In genomic region chr19:27815985-27816384, GRCh38 we compare ENCODE assay signal across 28 cellular contexts.
"Had no signal": no experiment of that assay in that cellular context is flagged by ENCODE, and none has a peak within 500 bp of the region (broad histone marks: within the 10 kb centered on the region; RNA-seq: fewer than 3 reads in every experiment).

No MANE protein-coding gene starts in this region.

- H3K9me3 ChIP-seq: colonic mucosa, esophagus muscularis mucosa, esophagus squamous epithelium, gastrocnemius medialis, gastroesophageal sphincter had no signal

- H3K36me3 ChIP-seq: colonic mucosa, esophagus muscularis mucosa, esophagus squamous epithelium, gastrocnemius medialis, gastroesophageal sphincter, heart left ventricle, heart right ventricle had no signal

- FAIRE-seq: colon, endometrium, endothelial cell of umbilical vein, frontal cortex had no signal

- ATAC-seq: effector memory CD8-positive, alpha-beta T cell; esophagus mucosa; foreskin keratinocyte; gastrocnemius medialis; gastroesophageal sphincter; heart left ventricle; heart right ventricle had no signal

- H3K27ac ChIP-seq: colonic mucosa, coronary artery, dorsolateral prefrontal cortex, epithelial cell of prostate, esophagus muscularis mucosa, esophagus squamous epithelium, foreskin keratinocyte, gastrocnemius medialis, gastroesophageal sphincter, heart left ventricle, heart right ventricle had no signal

- H3K4me1 ChIP-seq: colonic mucosa, esophagus muscularis mucosa, esophagus squamous epithelium, gastrocnemius medialis, gastroesophageal sphincter, heart left ventricle, heart right ventricle had no signal

- H3K27me3 ChIP-seq: colonic mucosa, dorsolateral prefrontal cortex, esophagus muscularis mucosa, esophagus squamous epithelium, foreskin keratinocyte, gastrocnemius medialis, gastroesophageal sphincter, heart left ventricle, heart right ventricle had no signal

- DNase-seq: colonic mucosa; cortex of kidney; dermis blood vessel endothelial cell; dorsolateral prefrontal cortex; effector CD4-positive, alpha-beta T cell; effector CD8-positive, alpha-beta T cell; effector memory CD4-positive, alpha-beta T cell; effector memory CD8-positive, alpha-beta T cell; endodermal cell; erythroblast; esophagus squamous epithelium; foreskin fibroblast; foreskin keratinocyte; foreskin melanocyte; gastrocnemius medialis; glutamatergic neuron; head of caudate nucleus; heart left ventricle; heart right ventricle had no signal

- H3K4me3 ChIP-seq: colonic mucosa, coronary artery, dorsolateral prefrontal cortex, esophagus muscularis mucosa, esophagus squamous epithelium, gastrocnemius medialis, gastroesophageal sphincter, heart left ventricle, heart right ventricle had no signal
